Comparison of ENCODE assay signal across 23 cellular contexts in genomic region chr10:29533046-29533445, GRCh38.
"Had no signal": no experiment of that assay in that cellular context is flagged by ENCODE, and none has a peak within 500 bp of the region (broad histone marks: within the 10 kb centered on the region; RNA-seq: fewer than 3 reads in every experiment).

No MANE protein-coding gene starts in this region.

- DNase-seq: activated CD4-positive, alpha-beta T cell treated with anti-CD3 and anti-CD28 coated beads, Interleukin-2, amount 10 ng/mL, durations not matched to agents 7 days and 5 days; activated CD8-positive, alpha-beta T cell treated with anti-CD3 and anti-CD28 coated beads, Interleukin-2, amount 10 ng/mL, durations not matched to agents 7 days and 5 days; activated naive CD4-positive, alpha-beta T cell treated with anti-CD3 and anti-CD28 coated beads for 36 hours; activated naive CD8-positive, alpha-beta T cell treated with anti-CD3 and anti-CD28 coated beads, Interleukin-2, amount 50 U/mL, for 24 hours; activated T-cell treated with anti-CD3 and anti-CD28 coated beads, Interleukin-2, amount 50 U/mL, for 24 hours; anterior cingulate cortex; cortex of kidney; effector memory CD4-positive, alpha-beta T cell; foreskin fibroblast; hippocampal formation; islet precursor cell; left colon; lower lobe of right lung; ovary; spleen; stimulated activated CD4-positive, alpha-beta T cell treated with anti-CD3 and anti-CD28 coated beads, Interleukin-4, amount 100 ng/mL, for 4 hours; T-helper 1 cell; T1000; uterus had no signal

- H3K36me3 Mint-ChIP-seq: natural killer cell treated with Interleukin-12 subunit alpha and Interleukin-12 subunit beta and Interleukin-15 and Interleukin-18, amount 100 ng/mL, for 72 hours; stimulated activated memory B cell treated with anti-CD40 and anti-IgM and Interleukin-4, amounts not matched to agents 10 μg/mL and 1 μg/mL and 100 μg/mL, for 72 hours had no signal

- H3K9me3 Mint-ChIP-seq: activated CD4-positive, alpha-beta T cell treated with anti-CD3 and anti-CD28 coated beads, Interleukin-2, amount 10 ng/mL, durations not matched to agents 7 days and 5 days; activated naive CD4-positive, alpha-beta T cell treated with anti-CD3 and anti-CD28 coated beads for 36 hours; activated naive CD8-positive, alpha-beta T cell treated with anti-CD3 and anti-CD28 coated beads, Interleukin-2, amount 50 U/mL, for 24 hours; activated T-cell treated with anti-CD3 and anti-CD28 coated beads, Interleukin-2, amount 50 U/mL, for 24 hours; activated T-helper 2 cell treated with anti-CD3 and anti-CD28 coated beads, Interferon-gamma antibody, Interleukin-2, Interleukin-4, amounts not matched to agents 10 μg/mL and 5 μg/mL and 100 μg/mL, durations not matched to agents 14 hours and 24 hours and 36 hours; natural killer cell treated with Interleukin-12 subunit alpha and Interleukin-12 subunit beta and Interleukin-15 and Interleukin-18, amount 100 ng/mL, for 72 hours; stimulated activated memory B cell treated with anti-CD40 and anti-IgM and Interleukin-4, amounts not matched to agents 10 μg/mL and 1 μg/mL and 100 μg/mL, for 72 hours had no signal

- H3K27me3 ChIP-seq: ovary, spleen, uterus had no signal

- H3K36me3 ChIP-seq: ovary, uterus had no signal

- H3K4me1 ChIP-seq: spleen had no signal

- ATAC-seq: activated CD4-positive, CD25-positive, alpha-beta regulatory T cell treated with anti-CD3 and anti-CD28 coated beads, Interleukin-2, amount 50 U/mL, for 24 hours; activated CD8-positive, alpha-beta T cell treated with anti-CD3 and anti-CD28 coated beads, Interleukin-2, amount 10 ng/mL, durations not matched to agents 7 days and 5 days; activated naive CD8-positive, alpha-beta T cell treated with anti-CD3 and anti-CD28 coated beads, Interleukin-2, amount 50 U/mL, for 24 hours; lower lobe of right lung; natural killer cell treated with Interleukin-12 subunit alpha and Interleukin-12 subunit beta and Interleukin-15 and Interleukin-18, amount 100 ng/mL, for 72 hours; stimulated activated memory B cell treated with anti-CD40 and anti-IgM and Interleukin-4, amounts not matched to agents 10 μg/mL and 1 μg/mL and 100 μg/mL, for 72 hours had no signal

- H3K4me3 Mint-ChIP-seq: activated CD4-positive, alpha-beta T cell treated with anti-CD3 and anti-CD28 coated beads, Interleukin-2, amount 10 ng/mL, durations not matched to agents 7 days and 5 days; activated CD8-positive, alpha-beta T cell treated with anti-CD3 and anti-CD28 coated beads, Interleukin-2, amount 10 ng/mL, durations not matched to agents 7 days and 5 days; activated naive CD4-positive, alpha-beta T cell treated with anti-CD3 and anti-CD28 coated beads for 36 hours; activated naive CD8-positive, alpha-beta T cell treated with anti-CD3 and anti-CD28 coated beads, Interleukin-2, amount 50 U/mL, for 24 hours; activated T-cell treated with anti-CD3 and anti-CD28 coated beads, Interleukin-2, amount 50 U/mL, for 24 hours; natural killer cell treated with Interleukin-12 subunit alpha and Interleukin-12 subunit beta and Interleukin-15 and Interleukin-18, amount 100 ng/mL, for 72 hours; stimulated activated memory B cell treated with anti-CD40 and anti-IgM and Interleukin-4, amounts not matched to agents 10 μg/mL and 1 μg/mL and 100 μg/mL, for 72 hours had no signal

- H3K27ac Mint-ChIP-seq: activated CD4-positive, alpha-beta T cell treated with anti-CD3 and anti-CD28 coated beads, Interleukin-2, amount 10 ng/mL, durations not matched to agents 7 days and 5 days; activated CD8-positive, alpha-beta T cell treated with anti-CD3 and anti-CD28 coated beads, Interleukin-2, amount 10 ng/mL, durations not matched to agents 7 days and 5 days; activated naive CD4-positive, alpha-beta T cell treated with anti-CD3 and anti-CD28 coated beads for 36 hours; activated naive CD8-positive, alpha-beta T cell treated with anti-CD3 and anti-CD28 coated beads, Interleukin-2, amount 50 U/mL, for 24 hours; activated T-cell treated with anti-CD3 and anti-CD28 coated beads, Interleukin-2, amount 50 U/mL, for 24 hours; activated T-helper 2 cell treated with anti-CD3 and anti-CD28 coated beads, Interferon-gamma antibody, Interleukin-2, Interleukin-4, amounts not matched to agents 10 μg/mL and 5 μg/mL and 100 μg/mL, durations not matched to agents 14 hours and 24 hours and 36 hours; natural killer cell treated with Interleukin-12 subunit alpha and Interleukin-12 subunit beta and Interleukin-15 and Interleukin-18, amount 100 ng/mL, for 72 hours; stimulated activated memory B cell treated with anti-CD40 and anti-IgM and Interleukin-4, amounts not matched to agents 10 μg/mL and 1 μg/mL and 100 μg/mL, for 72 hours had no signal

- H3K27me3 Mint-ChIP-seq: activated CD4-positive, alpha-beta T cell treated with anti-CD3 and anti-CD28 coated beads, Interleukin-2, amount 10 ng/mL, durations not matched to agents 7 days and 5 days; activated naive CD8-positive, alpha-beta T cell treated with anti-CD3 and anti-CD28 coated beads, Interleukin-2, amount 50 U/mL, for 24 hours; activated T-cell treated with anti-CD3 and anti-CD28 coated beads, Interleukin-2, amount 50 U/mL, for 24 hours; natural killer cell treated with Interleukin-12 subunit alpha and Interleukin-12 subunit beta and Interleukin-15 and Interleukin-18, amount 100 ng/mL, for 72 hours had no signal

- H3K4me3 ChIP-seq: lower lobe of right lung, ovary, spleen, uterus had no signal

- H3K27ac ChIP-seq: lower lobe of right lung, ovary, spleen had no signal

- H3K9me3 ChIP-seq: lower lobe of right lung, ovary, spleen, uterus had no signal

- H3K4me1 Mint-ChIP-seq: activated CD4-positive, alpha-beta T cell treated with anti-CD3 and anti-CD28 coated beads, Interleukin-2, amount 10 ng/mL, durations not matched to agents 7 days and 5 days; stimulated activated memory B cell treated with anti-CD40 and anti-IgM and Interleukin-4, amounts not matched to agents 10 μg/mL and 1 μg/mL and 100 μg/mL, for 72 hours had no signal
